Comparison of ENCODE assay signal across 27 cellular contexts in the genomic region with DNA sequence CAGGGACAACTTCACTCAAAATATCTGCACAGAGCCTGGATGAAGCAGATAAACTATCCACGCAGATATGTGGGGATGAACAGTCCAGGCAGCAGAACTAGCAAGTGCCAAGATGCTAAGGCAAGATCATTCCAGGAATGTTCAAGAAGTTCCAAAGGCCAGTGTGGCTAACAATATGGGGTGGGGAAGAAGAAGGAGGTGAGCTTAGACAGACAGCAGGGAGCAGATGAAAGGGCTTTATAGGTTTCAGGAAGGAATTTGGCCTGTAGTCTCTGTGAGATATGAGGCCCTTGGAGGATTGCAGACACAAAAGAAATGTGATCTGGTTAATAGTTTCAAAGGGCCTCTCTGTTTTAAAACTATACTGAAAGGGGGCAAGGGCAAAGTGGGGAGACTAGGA.
"Had no signal": no experiment of that assay in that cellular context is flagged by ENCODE, and none has a peak within 500 bp of the region (broad histone marks: within the 10 kb centered on the region; RNA-seq: fewer than 3 reads in every experiment).

No MANE protein-coding gene starts in this region.

- DNase-seq: activated CD4-positive, alpha-beta memory T cell treated with anti-CD3 and anti-CD28 coated beads for 36 hours; activated CD4-positive, alpha-beta T cell treated with anti-CD3 and anti-CD28 coated beads for 1 hour; activated CD4-positive, alpha-beta T cell treated with anti-CD3 and anti-CD28 coated beads for 4 hours; activated CD8-positive, alpha-beta memory T cell treated with anti-CD3 and anti-CD28 coated beads, Interleukin-2, amount 10 ng/mL, durations not matched to agents 7 days and 5 days; activated CD8-positive, alpha-beta memory T cell treated with anti-CD3 and anti-CD28 coated beads, Interleukin-2, amount 50 U/mL, for 4 hours; activated CD8-positive, alpha-beta T cell treated with anti-CD3 and anti-CD28 coated beads, Interleukin-2, amount 10 ng/mL, durations not matched to agents 7 days and 5 days; activated gamma-delta T cell; activated naive CD4-positive, alpha-beta T cell; activated naive CD4-positive, alpha-beta T cell treated with anti-CD3 and anti-CD28 coated beads, Interleukin-2, amount 10 ng/mL, durations not matched to agents 7 days and 5 days; activated naive CD8-positive, alpha-beta T cell treated with anti-CD3 and anti-CD28 coated beads, Interleukin-2, amount 10 ng/mL, durations not matched to agents 7 days and 5 days; activated T-cell treated with anti-CD3 and anti-CD28 coated beads, Interleukin-2, amount 50 U/mL, for 24 hours; activated T-cell treated with anti-CD3 and anti-CD28 coated beads, Interleukin-2, amount 50 U/mL, for 72 hours; central memory CD4-positive, alpha-beta T cell; cerebellar nuclear complex; colonic mucosa; effector CD8-positive, alpha-beta T cell; esophagus squamous epithelium; foreskin melanocyte; T-helper 2 cell had no signal

- H3K4me1 Mint-ChIP-seq: activated CD8-positive, alpha-beta memory T cell treated with anti-CD3 and anti-CD28 coated beads, Interleukin-2, amount 10 ng/mL, durations not matched to agents 7 days and 5 days; activated naive CD4-positive, alpha-beta T cell treated with anti-CD3 and anti-CD28 coated beads, Interleukin-2, amount 10 ng/mL, durations not matched to agents 7 days and 5 days; activated naive CD8-positive, alpha-beta T cell treated with anti-CD3 and anti-CD28 coated beads, Interleukin-2, amount 10 ng/mL, durations not matched to agents 7 days and 5 days; brain had no signal

- H3K36me3 Mint-ChIP-seq: activated CD4-positive, alpha-beta memory T cell treated with anti-CD3 and anti-CD28 coated beads for 36 hours; activated CD8-positive, alpha-beta memory T cell treated with anti-CD3 and anti-CD28 coated beads, Interleukin-2, amount 10 ng/mL, durations not matched to agents 7 days and 5 days; activated naive CD4-positive, alpha-beta T cell treated with anti-CD3 and anti-CD28 coated beads, Interleukin-2, amount 10 ng/mL, durations not matched to agents 7 days and 5 days; activated naive CD4-positive, alpha-beta T cell treated with anti-CD3 and anti-CD28 coated beads, Interleukin-2, amount 50 U/mL, for 72 hours; activated naive CD8-positive, alpha-beta T cell treated with anti-CD3 and anti-CD28 coated beads, Interleukin-2, amount 10 ng/mL, durations not matched to agents 7 days and 5 days; brain; WTC11 had no signal

- H3K27me3 Mint-ChIP-seq: activated CD4-positive, alpha-beta memory T cell treated with anti-CD3 and anti-CD28 coated beads for 36 hours; activated CD8-positive, alpha-beta memory T cell treated with anti-CD3 and anti-CD28 coated beads, Interleukin-2, amount 10 ng/mL, durations not matched to agents 7 days and 5 days; brain had no signal

- H3K27ac Mint-ChIP-seq: activated CD4-positive, alpha-beta memory T cell treated with anti-CD3 and anti-CD28 coated beads for 36 hours; activated CD8-positive, alpha-beta memory T cell treated with anti-CD3 and anti-CD28 coated beads, Interleukin-2, amount 10 ng/mL, durations not matched to agents 7 days and 5 days; activated CD8-positive, alpha-beta T cell treated with anti-CD3 and anti-CD28 coated beads, Interleukin-2, amount 10 ng/mL, durations not matched to agents 7 days and 5 days; activated naive CD4-positive, alpha-beta T cell treated with anti-CD3 and anti-CD28 coated beads, Interleukin-2, amount 10 ng/mL, durations not matched to agents 7 days and 5 days; activated naive CD8-positive, alpha-beta T cell treated with anti-CD3 and anti-CD28 coated beads, Interleukin-2, amount 10 ng/mL, durations not matched to agents 7 days and 5 days; activated T-cell treated with anti-CD3 and anti-CD28 coated beads, Interleukin-2, amount 50 U/mL, for 24 hours; activated T-cell treated with anti-CD3 and anti-CD28 coated beads, Interleukin-2, amount 50 U/mL, for 72 hours; brain; WTC11 had no signal

- H3K27ac ChIP-seq: ascending aorta, breast epithelium, cardiac muscle cell, colonic mucosa, epithelial cell of prostate, esophagus squamous epithelium, gastroesophageal sphincter had no signal

- H3K4me1 ChIP-seq: ascending aorta, breast epithelium, colonic mucosa, esophagus squamous epithelium, gastroesophageal sphincter had no signal

- H3K36me3 ChIP-seq: ascending aorta, breast epithelium, cardiac muscle cell, colonic mucosa, esophagus squamous epithelium, gastroesophageal sphincter had no signal

- H3K9me3 Mint-ChIP-seq: activated naive CD4-positive, alpha-beta T cell treated with anti-CD3 and anti-CD28 coated beads, Interleukin-2, amount 10 ng/mL, durations not matched to agents 7 days and 5 days; activated naive CD4-positive, alpha-beta T cell treated with anti-CD3 and anti-CD28 coated beads, Interleukin-2, amount 50 U/mL, for 72 hours; activated naive CD8-positive, alpha-beta T cell treated with anti-CD3 and anti-CD28 coated beads, Interleukin-2, amount 10 ng/mL, durations not matched to agents 7 days and 5 days; activated T-cell treated with anti-CD3 and anti-CD28 coated beads, Interleukin-2, amount 50 U/mL, for 24 hours; WTC11 had no signal

- H3K4me3 ChIP-seq: ascending aorta, breast epithelium, cardiac muscle cell, colonic mucosa, esophagus squamous epithelium, gastroesophageal sphincter had no signal

- H3K4me3 Mint-ChIP-seq: activated CD4-positive, alpha-beta memory T cell treated with anti-CD3 and anti-CD28 coated beads for 36 hours; activated CD8-positive, alpha-beta memory T cell treated with anti-CD3 and anti-CD28 coated beads, Interleukin-2, amount 10 ng/mL, durations not matched to agents 7 days and 5 days; activated CD8-positive, alpha-beta T cell treated with anti-CD3 and anti-CD28 coated beads, Interleukin-2, amount 10 ng/mL, durations not matched to agents 7 days and 5 days; activated naive CD4-positive, alpha-beta T cell treated with anti-CD3 and anti-CD28 coated beads, Interleukin-2, amount 10 ng/mL, durations not matched to agents 7 days and 5 days; activated naive CD8-positive, alpha-beta T cell treated with anti-CD3 and anti-CD28 coated beads, Interleukin-2, amount 10 ng/mL, durations not matched to agents 7 days and 5 days; activated T-cell treated with anti-CD3 and anti-CD28 coated beads, Interleukin-2, amount 50 U/mL, for 24 hours; activated T-cell treated with anti-CD3 and anti-CD28 coated beads, Interleukin-2, amount 50 U/mL, for 72 hours; brain; WTC11 had no signal

- ATAC-seq: activated CD8-positive, alpha-beta memory T cell treated with anti-CD3 and anti-CD28 coated beads, Interleukin-2, amount 10 ng/mL, durations not matched to agents 7 days and 5 days; activated CD8-positive, alpha-beta T cell treated with anti-CD3 and anti-CD28 coated beads, Interleukin-2, amount 10 ng/mL, durations not matched to agents 7 days and 5 days; activated naive CD4-positive, alpha-beta T cell treated with anti-CD3 and anti-CD28 coated beads, Interleukin-2, amount 50 U/mL, for 72 hours; activated T-cell treated with anti-CD3 and anti-CD28 coated beads, Interleukin-2, amount 50 U/mL, for 72 hours; gastroesophageal sphincter; WTC11 had no signal

- H3K27me3 ChIP-seq: ascending aorta, breast epithelium, colonic mucosa, esophagus squamous epithelium had no signal
